22 cellular contexts compared by ENCODE assay signal in genomic region chr19:5666921-5667610, GRCh38. TPM values are rescaled to one million over a fixed set of nuclear protein-coding genes. Genes with fewer than 3 reads are reported as not detected.
DNase-seq lines count a peak whose midpoint lies in the region; TF ChIP-seq lines count a peak whose summit lies in the region.
"Had no signal": no experiment of that assay in that cellular context is flagged by ENCODE, and none has a peak within 500 bp of the region (broad histone marks: within the 10 kb centered on the region; RNA-seq: fewer than 3 reads in every experiment).

No MANE protein-coding gene starts in this region.

- TF ChIP-seq CTCF in Caco-2 (IDR thresholded peaks at IDR 0.05; ENCODE audit: insufficient read depth in 1 of 2, low read depth in 1 of 2, low read length in 1 of 2, severe bottlenecking in 1 of 2, unreplicated experiment in 1 of 2) (no peak), endodermal cell (conservative IDR thresholded peaks at IDR 0.05) (no peak), neural crest cell (conservative IDR thresholded peaks at IDR 0.05) (no peak), GM10266 (IDR thresholded peaks at IDR 0.05; ENCODE audit: control insufficient read depth, insufficient read depth, low read depth, missing control alignments) (no peak)

- no TSS peak for BruUV-seq in Caco-2 (replicated peaks; lab: Mats Ljungman, UMichigan)

- H3K4me1 ChIP-seq in Caco-2 (peaks cover 4% of the 10 kb centered on the region; the same call in 1 of the 2 replicates), HUES6 (ENCODE audit: control insufficient read depth, insufficient read depth, low read length) (peaks cover 11% of the 10 kb centered on the region), endodermal cell (ENCODE audit: control insufficient read depth, insufficient read depth, low read length) (no peaks in the 10 kb centered on the region)
- H3K4me1 ChIP-seq: esophagus muscularis mucosa had no signal

- 93 to 96% methylated on average over 12 to 25 of the region's 26 CpGs for WGBS in endodermal cell (ENCODE audit: insufficient coverage in 1 of 2, insufficient read length in 1 of 2), 2 experiments

- peak overlapping the region; percentile 81 for H3K27ac Mint-ChIP-seq in Caco-2 (ENCODE audit: unreplicated experiment)
- H3K27ac Mint-ChIP-seq in endodermal cell = peak overlapping the region; percentile 85
- peak overlapping the region; percentile 35 for H3K27ac Mint-ChIP-seq in neural crest cell (ENCODE audit: unreplicated experiment)
- H3K27ac Mint-ChIP-seq: activated naive CD8-positive, alpha-beta T cell treated with anti-CD3 and anti-CD28 coated beads, Interleukin-2, amount 10 ng/mL, durations not matched to agents 7 days and 5 days had no signal

- peaks cover 97% of the 10 kb centered on the region for H3K36me3 Mint-ChIP-seq in Caco-2 (ENCODE audit: insufficient read depth, unreplicated experiment)
- peaks cover 79% of the 10 kb centered on the region for H3K36me3 Mint-ChIP-seq in endodermal cell (ENCODE audit: low read depth)
- H3K36me3 Mint-ChIP-seq in neural crest cell (ENCODE audit: low read depth) = peaks cover 25% of the 10 kb centered on the region

- H3K27me3 ChIP-seq in Caco-2 (replicated peaks; ENCODE audit: control insufficient read depth, insufficient read depth, low read length) (no peaks in the 10 kb centered on the region), HUES6 (ENCODE audit: control insufficient read depth, insufficient read depth, low read length) (no peaks in the 10 kb centered on the region), endodermal cell (ENCODE audit: control insufficient read depth, insufficient read depth, low read length, poor library complexity, severe bottlenecking) (no peaks in the 10 kb centered on the region)
- H3K27me3 ChIP-seq: esophagus muscularis mucosa, gastrocnemius medialis had no signal

- H3K9me3 ChIP-seq in Caco-2 (no peaks in the 10 kb centered on the region), HUES6 (ENCODE audit: control insufficient read depth, insufficient read depth, low read depth, low read length) (no peaks in the 10 kb centered on the region), endodermal cell (ENCODE audit: control insufficient read depth, low read length) (no peaks in the 10 kb centered on the region)
- H3K9me3 ChIP-seq: esophagus muscularis mucosa, gastrocnemius medialis, thoracic aorta had no signal

- H3K4me1 Mint-ChIP-seq in Caco-2 (ENCODE audit: low read depth, unreplicated experiment) = peaks cover 8% of the 10 kb centered on the region
- H3K4me1 Mint-ChIP-seq in endodermal cell = peaks cover 6% of the 10 kb centered on the region
- no peaks in the 10 kb centered on the region for H3K4me1 Mint-ChIP-seq in neural crest cell
- H3K4me1 Mint-ChIP-seq: CD4-positive, alpha-beta memory T cell had no signal

- H3K9ac ChIP-seq in HUES6 (ENCODE audit: low read length) = peak overlapping the region; percentile 35
- no peak overlapping the region for H3K9ac ChIP-seq in endodermal cell (ENCODE audit: extremely low read depth, low read length, poor library complexity, severe bottlenecking)

- no peak for DNase-seq in Caco-2
- peak; percentile 44 for DNase-seq in endodermal cell
- DNase-seq in neural crest cell (ENCODE audit: low read depth, low spot score) = no peak
- no peak for DNase-seq in GM10266 (ENCODE audit: extremely low spot score)
- DNase-seq in HUDEP-2 (lab: John Stamatoyannopoulos, UW; ENCODE audit: unreplicated experiment in 76 of 76) = no peak
- DNase-seq in DMS53 treated with DMSO at 0.1 percent for 48 hours (lab: John Stamatoyannopoulos, UW; ENCODE audit: unreplicated experiment) = no peak
- DNase-seq: activated naive CD8-positive, alpha-beta T cell treated with anti-CD3 and anti-CD28 coated beads, Interleukin-2, amount 10 ng/mL, durations not matched to agents 7 days and 5 days; CD4-positive, alpha-beta memory T cell; cerebellar nuclear complex; effector CD4-positive, alpha-beta T cell; gastrocnemius medialis; hypothalamus; NCI-H1105; NCI-H2029 treated with DMSO at 0.1 percent for 48 hours; NCI-H226; NCI-H774; SHP77 treated with DMSO at 0.1 percent for 48 hours had no signal

- H3K4me3 ChIP-seq in Caco-2 (ENCODE audit: low read depth, low read length) (no peak overlapping the region), HUES6 (ENCODE audit: low read depth, low read length) (no peak overlapping the region), endodermal cell (ENCODE audit: low read length) (no peak overlapping the region)
- H3K4me3 ChIP-seq: esophagus muscularis mucosa, gastrocnemius medialis, thoracic aorta had no signal

- H3K4me3 Mint-ChIP-seq in Caco-2 (ENCODE audit: unreplicated experiment) = peak overlapping the region; percentile 31
- H3K4me3 Mint-ChIP-seq in endodermal cell = no peak overlapping the region
- no peak overlapping the region for H3K4me3 Mint-ChIP-seq in neural crest cell
- H3K4me3 Mint-ChIP-seq: activated naive CD8-positive, alpha-beta T cell treated with anti-CD3 and anti-CD28 coated beads, Interleukin-2, amount 10 ng/mL, durations not matched to agents 7 days and 5 days; nephron had no signal

- POLR2A ChIA-PET in Caco-2 (lab: Charles Lee) = no interaction called here

- H3K9me3 Mint-ChIP-seq in Caco-2 (ENCODE audit: unreplicated experiment) (no peaks in the 10 kb centered on the region), endodermal cell (no peaks in the 10 kb centered on the region), neural crest cell (no peaks in the 10 kb centered on the region)
- H3K9me3 Mint-ChIP-seq: activated naive CD8-positive, alpha-beta T cell treated with anti-CD3 and anti-CD28 coated beads, Interleukin-2, amount 10 ng/mL, durations not matched to agents 7 days and 5 days; CD4-positive, alpha-beta memory T cell; nephron had no signal

- no peaks in the 10 kb centered on the region for H3K27me3 Mint-ChIP-seq in Caco-2 (ENCODE audit: insufficient read depth, unreplicated experiment)
- no peaks in the 10 kb centered on the region for H3K27me3 Mint-ChIP-seq in endodermal cell (ENCODE audit: insufficient read depth)
- no peaks in the 10 kb centered on the region for H3K27me3 Mint-ChIP-seq in neural crest cell (ENCODE audit: low read depth)
- H3K27me3 Mint-ChIP-seq: activated naive CD8-positive, alpha-beta T cell treated with anti-CD3 and anti-CD28 coated beads, Interleukin-2, amount 10 ng/mL, durations not matched to agents 7 days and 5 days; CD4-positive, alpha-beta memory T cell; progenitor cell of endocrine pancreas had no signal

- intact Hi-C loops in Caco-2 (cut with micrococcal nuclease; ENCODE audit: unreplicated experiment) = no loop called here

- H3K27ac ChIP-seq in HUES6 (ENCODE audit: low read depth, low read length) = peak overlapping the region; percentile 21; the same call in 1 of the 2 replicates
- H3K27ac ChIP-seq in endodermal cell (ENCODE audit: low read depth, low read length) = no peak overlapping the region
- H3K27ac ChIP-seq: esophagus muscularis mucosa, gastrocnemius medialis, thoracic aorta had no signal

- CTCF ChIA-PET in Caco-2 (lab: Charles Lee) = interaction anchor here (0.7 kb wide), 1 partner anchor 20 kb away, joined by 3 read pairs; no protein-coding TSS in a partner anchor

- H3K36me3 ChIP-seq in Caco-2 (ENCODE audit: control insufficient read depth, insufficient read depth, low read length) (peaks cover 3% of the 10 kb centered on the region), HUES6 (ENCODE audit: control insufficient read depth, insufficient read depth, low read length) (peaks cover 86% of the 10 kb centered on the region), endodermal cell (ENCODE audit: control insufficient read depth, insufficient read depth, low read length) (peaks cover 84% of the 10 kb centered on the region)

RNA-seq across cellular contexts. Expression of gene MICOS13, which starts 13.2 kb away (rescaled TPM):
- total RNA-seq in Caco-2 (2022) = 43.1 and 44.0 TPM in 2 replicates
- 10 to 100 TPM; 26.3 to 35.0 TPM for total RNA-seq in endodermal cell
- 24.6 TPM for polyA plus RNA-seq in endodermal cell (2013, experiment 1 of 2)
- polyA plus RNA-seq in endodermal cell (2013, experiment 2 of 2) = 24.6 TPM
- 23.2 and 25.6 TPM in 2 replicates for total RNA-seq in neural crest cell

RNA-seq across cellular contexts. Expression of gene HSD11B1L, which starts 13.8 kb away (rescaled TPM):
- total RNA-seq in Caco-2 (2022) = 2.4 and 3.1 TPM in 2 replicates
- 10 to 100 TPM in 1 of 2 donors, 1 to 10 TPM in 1; 7.7 to 12.7 TPM for total RNA-seq in endodermal cell
- polyA plus RNA-seq in endodermal cell (2013, experiment 1 of 2) = 31.0 TPM
- polyA plus RNA-seq in endodermal cell (2013, experiment 2 of 2) = 29.1 TPM
- 16.0 and 21.7 TPM in 2 replicates for total RNA-seq in neural crest cell

RNA-seq across cellular contexts. Expression of gene RPL36, which starts 23.0 kb away (rescaled TPM):
- total RNA-seq in Caco-2 (2022) = 951 and 1,003 TPM in 2 replicates
- 1,000 to 10,000 TPM; 1,005 to 1,008 TPM for total RNA-seq in endodermal cell
- 886 TPM for polyA plus RNA-seq in endodermal cell (2013, experiment 1 of 2)
- polyA plus RNA-seq in endodermal cell (2013, experiment 2 of 2) = 903 TPM
- 1,029 and 1,097 TPM in 2 replicates for total RNA-seq in neural crest cell

RNA-seq across cellular contexts. Expression of gene SAFB, which starts 44.2 kb away (rescaled TPM):
- 120 and 132 TPM in 2 replicates for total RNA-seq in Caco-2 (2022)
- 100 to 1,000 TPM; 130 to 153 TPM for total RNA-seq in endodermal cell
- polyA plus RNA-seq in endodermal cell (2013, experiment 1 of 2) = 105 TPM
- polyA plus RNA-seq in endodermal cell (2013, experiment 2 of 2) = 88.3 TPM
- 176 and 184 TPM in 2 replicates for total RNA-seq in neural crest cell

RNA-seq across cellular contexts. Expression of gene SAFB2, which starts 44.5 kb away (rescaled TPM):
- total RNA-seq in Caco-2 (2022) (81.3 and 104 TPM in 2 replicates), endodermal cell (10 to 100 TPM; 69.2 to 74.6 TPM), neural crest cell (103 and 117 TPM in 2 replicates)
- polyA plus RNA-seq in endodermal cell (2013, experiment 1 of 2) = 49.7 TPM
- 37.0 TPM for polyA plus RNA-seq in endodermal cell (2013, experiment 2 of 2)

Comparison
In these comparisons a context has a peak if more than half of its experiments do, and no peak if none do; other contexts are left out.
1. H3K27ac Mint-ChIP-seq: peak in every context shown above with its lines; median percentile 85 in endodermal cell; 81 in Caco-2; 35 in neural crest cell.